In genomic region chr4:56387023-56388001, GRCh38 we compare ENCODE assay signal across 1 cellular context.
TF ChIP-seq lines count a peak whose summit lies in the region.

Gene AASDH, minus strand, starts transcription at chr4:56387491. Its CDS starts 3,192 bp downstream, at chr4:56384299.

TF ChIP-seq in HepG2, 621 proteins besides CTCF, POLR2A, EP300 and RAD21 (continued from another document and continues in another):
- TF ChIP-seq IRF9 (CRISPR knock-in tag; IDR thresholded peaks at IDR 0.05; ENCODE audit: borderline replicate concordance): peak; percentile 67; the same call in 1 of the 2 replicates
- no peak for TF ChIP-seq NFE2 (CRISPR knock-in tag; IDR thresholded peaks at IDR 0.05)
- peak; percentile 71; the same call in 1 of the 2 replicates for TF ChIP-seq PITX1 (CRISPR knock-in tag; IDR thresholded peaks at IDR 0.05)
- no peak for TF ChIP-seq MAFF (IDR thresholded peaks at IDR 0.05; ENCODE audit: low read depth, low read length)
- TF ChIP-seq ZIK1 (CRISPR knock-in tag; IDR thresholded peaks at IDR 0.05; ENCODE audit: borderline replicate concordance, low read depth): 0 out of 2 replicates have a peak, but pooled peaks have one; percentile 49
- TF ChIP-seq BCL6 (CRISPR knock-in tag; IDR thresholded peaks at IDR 0.05): peak; percentile 26
- no peak; the same call in 1 of the 2 replicates for TF ChIP-seq ZBTB4 (CRISPR knock-in tag; IDR thresholded peaks at IDR 0.05; ENCODE audit: borderline replicate concordance)
- 0 out of 2 replicates have a peak, but pooled peaks have one; percentile 51 for TF ChIP-seq ZNF569 (CRISPR knock-in tag; IDR thresholded peaks at IDR 0.05; ENCODE audit: borderline replicate concordance)
- TF ChIP-seq ETV6 (CRISPR knock-in tag; conservative IDR thresholded peaks at IDR 0.05): peak; percentile 83; the same call in 1 of the 2 replicates
- TF ChIP-seq ZBTB34 (CRISPR knock-in tag; IDR thresholded peaks at IDR 0.05): no peak
- no peak; the same call in 1 of the 2 replicates for TF ChIP-seq ZSCAN21 (CRISPR knock-in tag; IDR thresholded peaks at IDR 0.05; ENCODE audit: borderline replicate concordance)
- 0 out of 2 replicates have a peak, but pooled peaks have one; percentile 31 for TF ChIP-seq TRAFD1 (CRISPR knock-in tag; IDR thresholded peaks at IDR 0.05; ENCODE audit: borderline replicate concordance)
- peak; percentile 75 for TF ChIP-seq HCFC1 (IDR thresholded peaks at IDR 0.05; ENCODE audit: low read depth, low read length)
- TF ChIP-seq HNF1B (CRISPR knock-in tag; IDR thresholded peaks at IDR 0.05): peak; percentile 71; the same call in 1 of the 2 replicates
- TF ChIP-seq ZNF12 (CRISPR knock-in tag; IDR thresholded peaks at IDR 0.05): peak; percentile 85; the same call in 1 of the 2 replicates
- peak; percentile 98 for TF ChIP-seq KDM2A (CRISPR knock-in tag; IDR thresholded peaks at IDR 0.05; ENCODE audit: borderline replicate concordance, low read depth)
- no peak for TF ChIP-seq MAFK (conservative IDR thresholded peaks at IDR 0.05 in 1 of 2, IDR thresholded peaks at IDR 0.05 in 1 of 2; ENCODE audit: low read length in 2 of 2)
- peak; percentile 91 for TF ChIP-seq ZNF343 (CRISPR knock-in tag; IDR thresholded peaks at IDR 0.05)
- no peak for TF ChIP-seq ZNF850 (CRISPR knock-in tag; conservative IDR thresholded peaks at IDR 0.05)
- peak; percentile 54 for TF ChIP-seq ZNF770 (CRISPR knock-in tag; IDR thresholded peaks at IDR 0.05)
- TF ChIP-seq ZNF597 (CRISPR knock-in tag; IDR thresholded peaks at IDR 0.05): no peak
- peak; percentile 81; the same call in 1 of the 2 replicates for TF ChIP-seq ZSCAN29 (CRISPR knock-in tag; conservative IDR thresholded peaks at IDR 0.05)
- TF ChIP-seq TOE1 (CRISPR knock-in tag; IDR thresholded peaks at IDR 0.05): no peak; the same call in 1 of the 2 replicates
- no peak for TF ChIP-seq SNAPC2 (CRISPR knock-in tag; IDR thresholded peaks at IDR 0.05)
- 0 out of 4 replicates have a peak, but pooled peaks of 1 of the 2 experiments have one; percentile 46 for TF ChIP-seq ATF4 (CRISPR knock-in tag; IDR thresholded peaks at IDR 0.05)
- TF ChIP-seq RNF219 (CRISPR knock-in tag; IDR thresholded peaks at IDR 0.05): peak; percentile 89; the same call in 1 of the 2 replicates
- peak; percentile 76 for TF ChIP-seq ZNF225 (CRISPR knock-in tag; IDR thresholded peaks at IDR 0.05)
- peak; percentile 42; the same call in 1 of the 2 replicates for TF ChIP-seq ARID3A (IDR thresholded peaks at IDR 0.05; ENCODE audit: low read depth, low read length)
- 0 out of 2 replicates have a peak, but pooled peaks have one; percentile 59 for TF ChIP-seq ZNF44 (CRISPR knock-in tag; IDR thresholded peaks at IDR 0.05)
- no peak for TF ChIP-seq ZNF713 (CRISPR knock-in tag; IDR thresholded peaks at IDR 0.05)
- no peak for TF ChIP-seq DNMT3B (CRISPR knock-in tag; conservative IDR thresholded peaks at IDR 0.05)
- 0 out of 2 replicates have a peak, but pooled peaks have one; percentile 47 for TF ChIP-seq ZBTB49 (CRISPR knock-in tag; IDR thresholded peaks at IDR 0.05; ENCODE audit: borderline replicate concordance)
- TF ChIP-seq IRX3 (CRISPR knock-in tag; IDR thresholded peaks at IDR 0.05; ENCODE audit: borderline replicate concordance, low read depth): no peak
- TF ChIP-seq ZNF468 (CRISPR knock-in tag; IDR thresholded peaks at IDR 0.05): peak; percentile 48; the same call in 1 of the 2 replicates
- TF ChIP-seq ZNF670 (CRISPR knock-in tag; IDR thresholded peaks at IDR 0.05; ENCODE audit: borderline replicate concordance): peak; percentile 41; the same call in 1 of the 2 replicates
- no peak for TF ChIP-seq SNAI1 (CRISPR knock-in tag; IDR thresholded peaks at IDR 0.05; ENCODE audit: borderline replicate concordance)
- TF ChIP-seq SRSF1 (optimal IDR thresholded peaks at IDR 0.05; ENCODE audit: low read depth, low read length): no peak
- TF ChIP-seq ZNF232 (CRISPR knock-in tag; IDR thresholded peaks at IDR 0.05; ENCODE audit: borderline replicate concordance): no peak
